In the genomic region with DNA sequence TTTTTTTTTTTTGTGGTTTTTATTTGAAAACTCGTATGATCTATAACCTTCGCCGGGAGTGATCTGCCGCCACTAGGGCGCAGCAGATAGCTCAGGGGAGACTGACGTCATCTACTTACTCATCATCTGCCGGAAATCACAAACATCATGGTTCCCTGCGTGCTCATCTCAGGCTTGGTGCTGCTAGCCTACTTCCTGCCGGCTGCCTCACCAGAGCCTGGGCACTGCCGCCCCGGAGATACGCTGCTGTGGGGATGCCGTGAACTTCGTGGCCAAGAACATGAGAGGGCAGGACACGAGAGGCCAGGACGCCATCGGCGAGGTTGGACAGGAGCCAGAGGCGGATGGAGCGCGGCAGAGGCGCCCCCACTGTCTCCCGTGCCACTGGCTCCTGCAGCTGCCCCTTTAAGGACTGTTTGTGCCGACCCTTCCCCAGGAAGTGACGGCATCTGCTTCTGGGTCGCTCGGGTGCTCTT, we compare ENCODE assay signal across 8 cellular contexts.
DNase-seq lines count a peak whose midpoint lies in the region; ATAC-seq and TF ChIP-seq lines count a peak whose summit lies in the region.

No MANE protein-coding gene starts in this region.

- CTCF ChIA-PET in activated CD8-positive, alpha-beta T cell treated with anti-CD3 and anti-CD28 coated beads, Interleukin-2, amount 10 ng/mL, durations not matched to agents 7 days and 5 days (lab: Charles Lee): no interaction called here

- H3K27ac Mint-ChIP-seq in activated CD8-positive, alpha-beta T cell treated with anti-CD3 and anti-CD28 coated beads, Interleukin-2, amount 10 ng/mL, durations not matched to agents 7 days and 5 days: peak overlapping the region; percentile 46

- H3K4me1 Mint-ChIP-seq in activated CD8-positive, alpha-beta T cell treated with anti-CD3 and anti-CD28 coated beads, Interleukin-2, amount 10 ng/mL, durations not matched to agents 7 days and 5 days (ENCODE audit: low read depth): no peaks in the 10 kb centered on the region

- no peak overlapping the region for H3K4me3 Mint-ChIP-seq in activated CD8-positive, alpha-beta T cell treated with anti-CD3 and anti-CD28 coated beads, Interleukin-2, amount 10 ng/mL, durations not matched to agents 7 days and 5 days

- peak; percentile 69 for DNase-seq in Jurkat, Clone E6-1 (ENCODE audit: low read depth, low spot score)
- peak; percentile 43 for DNase-seq in activated CD8-positive, alpha-beta T cell treated with anti-CD3 and anti-CD28 coated beads, Interleukin-2, amount 10 ng/mL, durations not matched to agents 7 days and 5 days
- DNase-seq in mucosa of descending colon: peak in 1 of 3 donors; percentile 2
- DNase-seq in NCI-H1092 treated with DMSO at 0.1 percent for 48 hours (lab: John Stamatoyannopoulos, UW): no peak
- no peak for DNase-seq in kidney glomerular epithelial cell (lab: John Stamatoyannopoulos, UW)
- no peak for DNase-seq in cortex of kidney (lab: John Stamatoyannopoulos, UW)
- no peak for DNase-seq in DMS79 treated with DMSO at 0.1 percent for 48 hours (lab: John Stamatoyannopoulos, UW)

- H3K9me3 ChIP-seq in mucosa of descending colon: no peaks in the 10 kb centered on the region

- no peaks in the 10 kb centered on the region for H3K4me1 ChIP-seq in mucosa of descending colon (ENCODE audit: low read depth)

- H3K9me3 Mint-ChIP-seq in activated CD8-positive, alpha-beta T cell treated with anti-CD3 and anti-CD28 coated beads, Interleukin-2, amount 10 ng/mL, durations not matched to agents 7 days and 5 days (ENCODE audit: insufficient read depth): no peaks in the 10 kb centered on the region

- H3K36me3 ChIP-seq in mucosa of descending colon (ENCODE audit: low read depth): no peaks in the 10 kb centered on the region

- ATAC-seq in GM18867 (IDR thresholded peaks at IDR 0.05; ENCODE audit: unreplicated experiment) (peak; percentile 89), mucosa of descending colon (peak; percentile 48)
- no peak for ATAC-seq in activated CD8-positive, alpha-beta T cell treated with anti-CD3 and anti-CD28 coated beads, Interleukin-2, amount 10 ng/mL, durations not matched to agents 7 days and 5 days

- no peaks in the 10 kb centered on the region for H3K27me3 Mint-ChIP-seq in activated CD8-positive, alpha-beta T cell treated with anti-CD3 and anti-CD28 coated beads, Interleukin-2, amount 10 ng/mL, durations not matched to agents 7 days and 5 days (ENCODE audit: low read depth)

- POLR2A ChIA-PET in activated CD8-positive, alpha-beta T cell treated with anti-CD3 and anti-CD28 coated beads, Interleukin-2, amount 10 ng/mL, durations not matched to agents 7 days and 5 days (lab: Charles Lee): no interaction called here

- H3K4me3 ChIP-seq in Jurkat, Clone E6-1 (ENCODE audit: low read length): no peak overlapping the region
- H3K4me3 ChIP-seq in mucosa of descending colon: no peak overlapping the region

- H3K36me3 Mint-ChIP-seq in activated CD8-positive, alpha-beta T cell treated with anti-CD3 and anti-CD28 coated beads, Interleukin-2, amount 10 ng/mL, durations not matched to agents 7 days and 5 days (ENCODE audit: low read depth): no peaks in the 10 kb centered on the region

- intact Hi-C loops in mucosa of descending colon (cut with DNase I, micrococcal nuclease): no loop called here

- TF ChIP-seq CTCF in mucosa of descending colon (IDR thresholded peaks at IDR 0.05): no peak

Comparison
In these comparisons a context has a peak if more than half of its experiments do, and no peak if none do; other contexts are left out.
1. DNase-seq: peak in Jurkat, Clone E6-1 (single experiment) and activated CD8-positive, alpha-beta T cell treated with anti-CD3 and anti-CD28 coated beads, Interleukin-2, amount 10 ng/mL, durations not matched to agents 7 days and 5 days (single experiment); none in NCI-H1092 treated with DMSO at 0.1 percent for 48 hours (single experiment), kidney glomerular epithelial cell (single experiment), cortex of kidney (single experiment) and DMS79 treated with DMSO at 0.1 percent for 48 hours (single experiment).